11 cellular contexts compared by ENCODE assay signal in genomic region chr4:78650106-78651021, GRCh38.
DNase-seq lines count a peak whose midpoint lies in the region; ATAC-seq, FAIRE-seq and TF ChIP-seq lines count a peak whose summit lies in the region.
"Had no signal": no experiment of that assay in that cellular context is flagged by ENCODE, and none has a peak within 500 bp of the region (broad histone marks: within the 10 kb centered on the region; RNA-seq: fewer than 3 reads in every experiment).

No MANE protein-coding gene starts in this region.

- TF ChIP-seq CTCF in AG10803 (conservative IDR thresholded peaks at IDR 0.05; ENCODE audit: low read length) (no peak), mammary epithelial cell (conservative IDR thresholded peaks at IDR 0.05 in 1 of 2, IDR thresholded peaks at IDR 0.05 in 1 of 2; ENCODE audit: extremely low read depth in 1 of 2, insufficient read depth in 1 of 2, low read depth in 1 of 2, low read length in 2 of 2) (no peak), HepG2 (CRISPR knock-in tag; IDR thresholded peaks at IDR 0.05) (no peak)

- no peak for TF ChIP-seq RAD21 in HepG2 (CRISPR knock-in tag; IDR thresholded peaks at IDR 0.05)

- H3K9ac ChIP-seq in mammary epithelial cell (ENCODE audit: insufficient read depth, low read length) (no peak overlapping the region), HepG2 (ENCODE audit: insufficient read depth, low read depth, low read length) (no peak overlapping the region)

- H3K36me3 ChIP-seq in mammary epithelial cell (ENCODE audit: insufficient read depth, low read length) (no peaks in the 10 kb centered on the region), HepG2 (replicated peaks in 1 of 2; ENCODE audit: control insufficient read depth in 1 of 2, insufficient read depth in 2 of 2, low read length in 2 of 2) (no peaks in the 10 kb centered on the region)

- TF ChIP-seq POLR2A in HepG2 (IDR thresholded peaks at IDR 0.05; ENCODE audit: insufficient read depth in 1 of 2, low read depth in 2 of 2, low read length in 2 of 2): no peak

- H3K79me2 ChIP-seq in mammary epithelial cell (ENCODE audit: insufficient read depth, low read length) (no peaks in the 10 kb centered on the region), HepG2 (ENCODE audit: insufficient read depth, low read length) (no peaks in the 10 kb centered on the region)

- 42% methylated on average over 3 of the region's 3 CpGs for WGBS in mammary epithelial cell (ENCODE audit: low coverage, missing lambda C conversion rate)
- 17% methylated on average over 3 of the region's 3 CpGs for WGBS in HepG2 (ENCODE audit: low lambda C conversion rate)

- POLR2A ChIA-PET in HepG2 (lab: Yijun Ruan, JAX): no interaction called here

- H4K20me1 ChIP-seq in mammary epithelial cell (ENCODE audit: insufficient read depth, low read length) (no peaks in the 10 kb centered on the region), HepG2 (ENCODE audit: insufficient read depth, low read length) (no peaks in the 10 kb centered on the region)

- H3K27ac ChIP-seq in mammary epithelial cell (ENCODE audit: insufficient read depth, low read depth, low read length) (no peak overlapping the region), HepG2 (ENCODE audit: extremely low read length, insufficient read depth, low read length) (no peak overlapping the region)
- H3K27ac ChIP-seq: psoas muscle had no signal

- H3K4me2 ChIP-seq in mammary epithelial cell (ENCODE audit: insufficient read depth, low read depth, low read length): peak overlapping the region; percentile 34
- H3K4me2 ChIP-seq in HepG2 (ENCODE audit: low read depth, low read length): no peak overlapping the region

- dilution Hi-C loops in mammary epithelial cell (cut with HindIII; ENCODE audit: low sequenced_read_pairs): loop anchor here (5.0 kb wide), 1 partner anchor 52 kb away; no protein-coding TSS in a partner anchor

- BruUV-seq in mammary epithelial cell (replicated peaks; lab: Mats Ljungman, UMichigan) (no TSS peak), HepG2 (replicated peaks; lab: Mats Ljungman, UMichigan) (no TSS peak)

- H2AFZ ChIP-seq in mammary epithelial cell (ENCODE audit: low read depth, low read length) (peak overlapping the region; percentile 20), HepG2 (ENCODE audit: low read length) (no peak overlapping the region)

- FAIRE-seq in HepG2 (lab: Jason Lieb, UNC) (no peak), frontal cortex (lab: Jason Lieb, UNC) (no peak)

- no peak for ATAC-seq in HepG2
- ATAC-seq: psoas muscle had no signal

- intact Hi-C loops in mammary epithelial cell (cut with micrococcal nuclease) (no loop called here), HepG2 (cut with micrococcal nuclease; ENCODE audit: unreplicated experiment) (no loop called here)

- H3K27me3 ChIP-seq in mammary epithelial cell (ENCODE audit: insufficient read depth, low read length): no peaks in the 10 kb centered on the region
- no peaks in the 10 kb centered on the region for H3K27me3 ChIP-seq in HepG2 (ENCODE audit: control insufficient read depth in 1 of 2, insufficient read depth in 2 of 2, low read length in 2 of 2)

- TF ChIP-seq EP300 in HepG2 (IDR thresholded peaks at IDR 0.05; ENCODE audit: low read depth in 2 of 2, low read length in 2 of 2) (no peak), HepG2 (CRISPR knock-in tag; IDR thresholded peaks at IDR 0.05; ENCODE audit: borderline replicate concordance) (no peak)

- in situ Hi-C loops in mammary epithelial cell (cut with MboI; ENCODE audit: low sequenced_read_pairs in 2 of 2) (no loop called here), HepG2 (cut with HindIII; ENCODE audit: extremely low pct_ligation_motif_present, low pct_unique_long_range_greater_than_20kb) (no loop called here)

- CTCF ChIA-PET in mammary epithelial cell (lab: Charles Lee; ENCODE audit: low non-redundant PET) (no interaction called here), HepG2 (lab: Yijun Ruan, JAX; ENCODE audit: low intra/inter-chr PET ratio, low total read pairs) (no interaction called here)

- DNase-seq in AG10803 (ENCODE audit: low read depth) (peak; percentile 91), MV-4-11 (lab: John Stamatoyannopoulos, UW) (peak; percentile 69), mammary epithelial cell (peak; percentile 79), HepG2 (ENCODE audit: low spot score) (no peak), frontal cortex (ENCODE audit: low spot score in 2 of 2) (no peak), SW 1271 (lab: John Stamatoyannopoulos, UW) (no peak), NCI-H1105 (lab: John Stamatoyannopoulos, UW) (no peak)
- DNase-seq in stimulated activated CD4-positive, alpha-beta T cell treated with anti-CD3 and anti-CD28 coated beads, Interleukin-2, amount 100 ng/mL, for 48 hours: no peak
- DNase-seq: activated T-cell treated with anti-CD3 and anti-CD28 coated beads for 4 hours, NCI-H2029 treated with DMSO at 0.1 percent for 48 hours, psoas muscle had no signal

- H3K9me3 ChIP-seq in mammary epithelial cell (replicated peaks; ENCODE audit: insufficient read depth, low read length) (no peaks in the 10 kb centered on the region), HepG2 (ENCODE audit: low read length) (no peaks in the 10 kb centered on the region)
- H3K9me3 ChIP-seq: psoas muscle had no signal

- peaks cover 28% of the 10 kb centered on the region for H3K4me1 ChIP-seq in mammary epithelial cell (ENCODE audit: insufficient read depth, low read length)
- peaks cover 9% of the 10 kb centered on the region for H3K4me1 ChIP-seq in HepG2 (ENCODE audit: insufficient read depth, low read length)

- H3K4me3 ChIP-seq in AG10803 (ENCODE audit: low read length) (no peak overlapping the region), mammary epithelial cell (replicated peaks in 1 of 3; ENCODE audit: insufficient read depth in 1 of 3, low read depth in 2 of 3, low read length in 3 of 3) (no peak overlapping the region), HepG2 (replicated peaks in 1 of 3; ENCODE audit: insufficient read depth in 1 of 3, low read depth in 2 of 3, low read length in 3 of 3) (no peak overlapping the region)
- H3K4me3 ChIP-seq: psoas muscle had no signal

TF ChIP-seq in HepG2, 621 proteins besides CTCF, POLR2A, EP300 and RAD21:
- TF ChIP-seq CEBPB (IDR thresholded peaks at IDR 0.05; ENCODE audit: borderline replicate concordance, low read depth, low read length): peak; percentile 48; the same call in 1 of the 2 replicates
- TF ChIP-seq MTF2 (CRISPR knock-in tag; IDR thresholded peaks at IDR 0.05; ENCODE audit: borderline replicate concordance): no peak
TF ChIP-seq in HepG2: peak in this region for 1.

Comparison
In these comparisons a context has a peak if more than half of its experiments do, and no peak if none do; other contexts are left out.
1. DNase-seq: peak in AG10803 (single experiment), MV-4-11 (single experiment) and mammary epithelial cell (single experiment); none in HepG2 (single experiment), frontal cortex (0 of 2), stimulated activated CD4-positive, alpha-beta T cell treated with anti-CD3 and anti-CD28 coated beads, Interleukin-2, amount 100 ng/mL, for 48 hours (0 of 2), SW 1271 (0 of 2) and NCI-H1105 (single experiment).